Comparison of ENCODE assay signal across 8 cellular contexts in genomic region chr1:183633676-183634343, GRCh38. TPM values are rescaled to one million over a fixed set of nuclear protein-coding genes. Genes with fewer than 3 reads are reported as not detected.
DNase-seq lines count a peak whose midpoint lies in the region; ATAC-seq and TF ChIP-seq lines count a peak whose summit lies in the region.

No MANE protein-coding gene starts in this region.

- intact Hi-C loops in body of pancreas (cut with DNase I) = no loop called here

- peak overlapping the region in 1 of 4 donors; percentile 86 for H3K27ac ChIP-seq in body of pancreas

- H3K27me3 ChIP-seq in NT2/D1 (ENCODE audit: insufficient read depth, insufficient read length) = peaks cover 21% of the 10 kb centered on the region
- H3K27me3 ChIP-seq in body of pancreas = no peaks in the 10 kb centered on the region
- H3K27me3 ChIP-seq in kidney epithelial cell (ENCODE audit: control insufficient read depth, insufficient read depth, low read length) = no peaks in the 10 kb centered on the region

- H3K9ac ChIP-seq in NT2/D1 (ENCODE audit: insufficient read length, low read depth) = peak overlapping the region; percentile 52

- no peaks in the 10 kb centered on the region for H3K9me3 Mint-ChIP-seq in stimulated activated naive CD8-positive, alpha-beta T cell treated with anti-CD3 and anti-CD28 coated beads, Interleukin-15, Interleukin-2, amounts not matched to agents 100 ng/mL and 50 ng/mL, for 24 hours

- H3K4me1 Mint-ChIP-seq in stimulated activated naive CD8-positive, alpha-beta T cell treated with anti-CD3 and anti-CD28 coated beads, Interleukin-15, Interleukin-2, amounts not matched to agents 100 ng/mL and 50 ng/mL, for 24 hours (ENCODE audit: low read depth) = peaks cover 57% of the 10 kb centered on the region

- peak overlapping the region; percentile 92 for H3K4me3 ChIP-seq in NT2/D1 (ENCODE audit: insufficient read length, low read depth)
- H3K4me3 ChIP-seq in body of pancreas = no peak overlapping the region
- peak overlapping the region; percentile 69 for H3K4me3 ChIP-seq in kidney epithelial cell (ENCODE audit: low read depth, low read length)

- H3K36me3 ChIP-seq in NT2/D1 (ENCODE audit: insufficient read depth, insufficient read length, low read length) (peaks cover 34% of the 10 kb centered on the region), body of pancreas (replicated peaks in 1 of 2; ENCODE audit: insufficient read depth in 1 of 2, low read depth in 2 of 2) (peaks cover 0 to 5% of the 10 kb centered on the region in 2 donors), kidney epithelial cell (ENCODE audit: control insufficient read depth, insufficient read depth, low read length) (no peaks in the 10 kb centered on the region)

- H3K27ac Mint-ChIP-seq in stimulated activated naive CD8-positive, alpha-beta T cell treated with anti-CD3 and anti-CD28 coated beads, Interleukin-15, Interleukin-2, amounts not matched to agents 100 ng/mL and 50 ng/mL, for 24 hours = peak overlapping the region; percentile 60

- H3K27me3 Mint-ChIP-seq in stimulated activated naive CD8-positive, alpha-beta T cell treated with anti-CD3 and anti-CD28 coated beads, Interleukin-15, Interleukin-2, amounts not matched to agents 100 ng/mL and 50 ng/mL, for 24 hours = no peaks in the 10 kb centered on the region

- H3K4me3 Mint-ChIP-seq in stimulated activated naive CD8-positive, alpha-beta T cell treated with anti-CD3 and anti-CD28 coated beads, Interleukin-15, Interleukin-2, amounts not matched to agents 100 ng/mL and 50 ng/mL, for 24 hours = peak overlapping the region; percentile 100

- H3K4me1 ChIP-seq in NT2/D1 (ENCODE audit: insufficient read depth, insufficient read length) (peaks cover 3% of the 10 kb centered on the region), body of pancreas (peaks cover 44% of the 10 kb centered on the region)

- WGBS in body of pancreas, 2 donors = 0% methylated on average over 1 of the region's 1 CpG

- TF ChIP-seq CTCF in body of pancreas (IDR thresholded peaks at IDR 0.05) (peak; percentile 7 to 65 (median 38)), kidney epithelial cell (IDR thresholded peaks at IDR 0.05; ENCODE audit: insufficient read depth, low read length, poor library complexity, severe bottlenecking) (peak; percentile 55)

- peak; percentile 65 for DNase-seq in DMS79 (lab: John Stamatoyannopoulos, UW)
- peak; percentile 66 for DNase-seq in NT2/D1 (ENCODE audit: low read depth, low spot score)
- DNase-seq in body of pancreas = peak in 1 of 4 donors; percentile 24
- DNase-seq in kidney epithelial cell (ENCODE audit: low read depth) = peak; percentile 51

- TF ChIP-seq POLR2A in body of pancreas (IDR thresholded peaks at IDR 0.05) = no peak

- H3K36me3 Mint-ChIP-seq in stimulated activated naive CD8-positive, alpha-beta T cell treated with anti-CD3 and anti-CD28 coated beads, Interleukin-15, Interleukin-2, amounts not matched to agents 100 ng/mL and 50 ng/mL, for 24 hours (ENCODE audit: low read depth) = peaks cover 31% of the 10 kb centered on the region

- ATAC-seq in GM19025 (IDR thresholded peaks at IDR 0.05; ENCODE audit: low read depth, unreplicated experiment) (peak; percentile 31), HG03432 (IDR thresholded peaks at IDR 0.05; ENCODE audit: unreplicated experiment) (peak; percentile 40), body of pancreas (no peak), esophagus mucosa (no peak)

- H3K9me3 ChIP-seq in NT2/D1 (ENCODE audit: insufficient read depth, low read length) (no peaks in the 10 kb centered on the region), body of pancreas (no peaks in the 10 kb centered on the region)

RNA-seq across cellular contexts. Expression of gene ARPC5, which starts 1.8 kb away (rescaled TPM):
- total RNA-seq in body of pancreas (10 to 100 TPM; 29.3 to 52.4 TPM), kidney epithelial cell (140 and 163 TPM in 2 replicates), esophagus mucosa (97.8 TPM)

RNA-seq across cellular contexts. Expression of gene APOBEC4, which starts 19.3 kb away (rescaled TPM):
- total RNA-seq in body of pancreas = not detected
- not detected in 2 replicates for total RNA-seq in kidney epithelial cell
- not detected for total RNA-seq in esophagus mucosa

RNA-seq across cellular contexts. Expression of gene NCF2, which starts 43.6 kb away (rescaled TPM):
- 1 to 10 TPM; 8.3 to 9.6 TPM for total RNA-seq in body of pancreas
- total RNA-seq in kidney epithelial cell = 62.5 and 86.1 TPM in 2 replicates
- total RNA-seq in esophagus mucosa = 8.3 TPM

Comparison
In these comparisons a context has a peak if more than half of its experiments do, and no peak if none do; other contexts are left out.
1. ATAC-seq: peak in GM19025 (single experiment) and HG03432 (single experiment); none in body of pancreas (single experiment) and esophagus mucosa (single experiment).
2. H3K4me3 ChIP-seq: peak in NT2/D1 (single experiment) and kidney epithelial cell (single experiment); none in body of pancreas (0 of 2).